In genomic region chr12:9448648-9449047, GRCh38 we compare ENCODE assay signal across 8 cellular contexts.
DNase-seq lines count a peak whose midpoint lies in the region; ATAC-seq and TF ChIP-seq lines count a peak whose summit lies in the region.
"Not testable (repeated sequence)": the region's sequence is repeated elsewhere in the genome, so short reads cannot be mapped to it uniquely, and the experiment has no call there.

No MANE protein-coding gene starts in this region.

- peak; percentile 62 to 67 for DNase-seq in Caco-2
- DNase-seq in HuH-7 (ENCODE audit: low spot score): peak; percentile 15
- DNase-seq in effector memory CD8-positive, alpha-beta T cell; testis: not testable (repeated sequence)

- not testable (repeated sequence) for TF ChIP-seq CTCF in Caco-2 (IDR thresholded peaks at IDR 0.05; ENCODE audit: insufficient read depth in 1 of 2, low read depth in 1 of 2, low read length in 1 of 2, severe bottlenecking in 1 of 2, unreplicated experiment in 1 of 2); OCI-LY3 (IDR thresholded peaks at IDR 0.05; ENCODE audit: low read depth, low read length); neural cell (IDR thresholded peaks at IDR 0.05; ENCODE audit: poor library complexity, severe bottlenecking); testis (IDR thresholded peaks at IDR 0.05)

- H3K36me3 ChIP-seq in Caco-2 (ENCODE audit: control insufficient read depth, insufficient read depth, low read length); OCI-LY3 (replicated peaks; ENCODE audit: low read depth, low read length); iPS-20b (ENCODE audit: insufficient read depth, low read depth, low read length); neural cell (ENCODE audit: insufficient read depth, low read length); testis (ENCODE audit: low read depth, missing control alignments): not testable (repeated sequence)

- peaks cover 13% of the 10 kb centered on the region for H3K4me1 Mint-ChIP-seq in Caco-2 (ENCODE audit: low read depth, unreplicated experiment)
- peaks cover 15% of the 10 kb centered on the region for H3K4me1 Mint-ChIP-seq in activated T-helper 17 cell treated with anti-CD3 and anti-CD28 coated beads, Interleukin-2, amount 50 U/mL, for 72 hours
- H3K4me1 Mint-ChIP-seq in effector memory CD8-positive, alpha-beta T cell (ENCODE audit: low read depth in 2 of 2): peaks cover 16 to 24% of the 10 kb centered on the region in 2 donors

- H3K4me3 ChIP-seq in Caco-2 (ENCODE audit: low read depth, low read length): peak overlapping the region; percentile 82
- H3K4me3 ChIP-seq in OCI-LY3 (ENCODE audit: low read length): peak overlapping the region; percentile 96
- peak overlapping the region; percentile 76 for H3K4me3 ChIP-seq in iPS-20b (ENCODE audit: low read length)
- H3K4me3 ChIP-seq in neural cell (ENCODE audit: low read length): peak overlapping the region; percentile 69
- H3K4me3 ChIP-seq in testis: peak overlapping the region; percentile 54 to 67

- WGBS in testis, 2 donors: 7 to 29% methylated on average over 6 to 7 of the region's 10 CpGs

- H3K9me2 ChIP-seq in neural cell (ENCODE audit: insufficient read depth, low read length): not testable (repeated sequence)

- not testable (repeated sequence) for TF ChIP-seq EP300 in neural cell (conservative IDR thresholded peaks at IDR 0.05; ENCODE audit: poor library complexity, severe bottlenecking)

- H3K9me3 Mint-ChIP-seq in Caco-2 (ENCODE audit: unreplicated experiment); activated T-helper 17 cell treated with anti-CD3 and anti-CD28 coated beads, Interleukin-2, amount 50 U/mL, for 72 hours; effector memory CD8-positive, alpha-beta T cell: not testable (repeated sequence)

- H3K4me2 ChIP-seq in OCI-LY3 (ENCODE audit: low read length): peak overlapping the region; percentile 85
- H3K4me2 ChIP-seq in neural cell (ENCODE audit: low read length): not testable (repeated sequence)

- intact Hi-C loops in Caco-2 (cut with micrococcal nuclease; ENCODE audit: unreplicated experiment); testis (cut with DNase I; ENCODE audit: low total_unique reads): not testable (repeated sequence)

- TF ChIP-seq POLR2A in testis (IDR thresholded peaks at IDR 0.05): not testable (repeated sequence)

- BruUV-seq in Caco-2 (replicated peaks; lab: Mats Ljungman, UMichigan): TSS peak; percentile 62

- not testable (repeated sequence) for H3K27me3 ChIP-seq in Caco-2 (replicated peaks; ENCODE audit: control insufficient read depth, insufficient read depth, low read length); OCI-LY3 (ENCODE audit: low read depth, low read length); iPS-20b (ENCODE audit: insufficient read depth, low read length); neural cell (ENCODE audit: insufficient read depth, low read depth, low read length); testis

- peak overlapping the region; percentile 79 for H3K27ac ChIP-seq in OCI-LY3 (ENCODE audit: low read length)
- not testable (repeated sequence) for H3K27ac ChIP-seq in iPS-20b (ENCODE audit: low read length); neural cell (ENCODE audit: low read length); testis

- H3K4me3 Mint-ChIP-seq in Caco-2 (ENCODE audit: unreplicated experiment): peak overlapping the region; percentile 100
- peak overlapping the region; percentile 100 for H3K4me3 Mint-ChIP-seq in activated T-helper 17 cell treated with anti-CD3 and anti-CD28 coated beads, Interleukin-2, amount 50 U/mL, for 72 hours
- H3K4me3 Mint-ChIP-seq in effector memory CD8-positive, alpha-beta T cell: peak overlapping the region; percentile 100

- H3K27me3 Mint-ChIP-seq in Caco-2 (ENCODE audit: insufficient read depth, unreplicated experiment); activated T-helper 17 cell treated with anti-CD3 and anti-CD28 coated beads, Interleukin-2, amount 50 U/mL, for 72 hours; effector memory CD8-positive, alpha-beta T cell: not testable (repeated sequence)

- not testable (repeated sequence) for H2AFZ ChIP-seq in OCI-LY3 (ENCODE audit: low read depth, low read length)
- peak overlapping the region; percentile 54 for H2AFZ ChIP-seq in neural cell (ENCODE audit: low read depth, low read length)

- TF ChIP-seq RAD21 in neural cell (conservative IDR thresholded peaks at IDR 0.05): not testable (repeated sequence)

- not testable (repeated sequence) for ATAC-seq in activated T-helper 17 cell treated with anti-CD3 and anti-CD28 coated beads, Interleukin-2, amount 50 U/mL, for 72 hours (replicated peaks); effector memory CD8-positive, alpha-beta T cell (replicated peaks)

- H4K20me1 ChIP-seq in OCI-LY3 (ENCODE audit: insufficient read depth, low read length); neural cell (ENCODE audit: insufficient read depth): not testable (repeated sequence)

- POLR2A ChIA-PET in Caco-2 (lab: Charles Lee): not testable (repeated sequence)

- peaks cover 25% of the 10 kb centered on the region for H3K36me3 Mint-ChIP-seq in Caco-2 (ENCODE audit: insufficient read depth, unreplicated experiment)
- H3K36me3 Mint-ChIP-seq in activated T-helper 17 cell treated with anti-CD3 and anti-CD28 coated beads, Interleukin-2, amount 50 U/mL, for 72 hours (ENCODE audit: low read depth): not testable (repeated sequence)
- H3K36me3 Mint-ChIP-seq in effector memory CD8-positive, alpha-beta T cell (ENCODE audit: insufficient read depth): peaks cover 13% of the 10 kb centered on the region

- peak overlapping the region; percentile 77 for H3K9ac ChIP-seq in OCI-LY3 (ENCODE audit: low read length)
- peak overlapping the region; percentile 61; the same call in 1 of the 2 replicates for H3K9ac ChIP-seq in iPS-20b (ENCODE audit: low read depth, low read length)
- H3K9ac ChIP-seq in neural cell (ENCODE audit: low read length): peak overlapping the region; percentile 54

- not testable (repeated sequence) for H3K9me3 ChIP-seq in Caco-2; OCI-LY3 (ENCODE audit: insufficient read depth, low read length); iPS-20b (ENCODE audit: insufficient read depth, low read depth, low read length); neural cell (ENCODE audit: low read length); testis

- H3K4me1 ChIP-seq in Caco-2; OCI-LY3 (ENCODE audit: low read length); iPS-20b (ENCODE audit: insufficient read depth, low read length); testis: not testable (repeated sequence)

- CTCF ChIA-PET in Caco-2 (lab: Charles Lee): not testable (repeated sequence)

- H3K27ac Mint-ChIP-seq in Caco-2 (ENCODE audit: unreplicated experiment): peak overlapping the region; percentile 99
- H3K27ac Mint-ChIP-seq in activated T-helper 17 cell treated with anti-CD3 and anti-CD28 coated beads, Interleukin-2, amount 50 U/mL, for 72 hours: peak overlapping the region; percentile 99
- H3K27ac Mint-ChIP-seq in effector memory CD8-positive, alpha-beta T cell: peak overlapping the region; percentile 98 to 99

- peaks cover 41% of the 10 kb centered on the region for H3K79me2 ChIP-seq in OCI-LY3 (ENCODE audit: low read length)
- not testable (repeated sequence) for H3K79me2 ChIP-seq in neural cell (replicated peaks; ENCODE audit: insufficient read depth, low read length)

- not testable (repeated sequence) for H3F3A ChIP-seq in neural cell (ENCODE audit: insufficient read depth, low read length, poor library complexity, severe bottlenecking)
